In the genomic region with DNA sequence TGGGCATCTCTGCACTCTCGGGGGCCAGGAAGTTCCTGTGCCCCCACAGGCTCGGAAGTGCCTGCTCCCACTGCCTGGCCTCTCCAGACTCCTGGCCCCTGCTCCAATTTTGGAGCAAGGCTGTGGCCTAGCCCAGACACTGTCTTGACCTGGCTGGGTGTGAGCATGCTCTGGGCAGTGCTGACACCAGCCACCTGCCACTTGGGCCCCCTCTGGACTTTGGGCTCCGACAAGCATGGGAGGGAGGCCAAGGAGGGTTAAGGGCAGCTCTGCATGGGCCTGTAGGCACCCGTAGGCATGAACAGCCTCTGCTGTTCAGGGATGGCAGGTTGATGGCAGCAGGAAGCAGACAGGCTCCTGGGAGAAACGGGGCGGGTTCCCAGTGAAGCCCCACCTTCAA, we compare ENCODE assay signal across 18 cellular contexts. TPM values are rescaled to one million over a fixed set of nuclear protein-coding genes. Genes with fewer than 3 reads are reported as not detected.
DNase-seq lines count a peak whose midpoint lies in the region; ATAC-seq, FAIRE-seq and TF ChIP-seq lines count a peak whose summit lies in the region.
"Had no signal": no experiment of that assay in that cellular context is flagged by ENCODE, and none has a peak within 500 bp of the region (broad histone marks: within the 10 kb centered on the region; RNA-seq: fewer than 3 reads in every experiment).

No MANE protein-coding gene starts in this region.

- in situ Hi-C loops in IMR-90 (cut with MboI; ENCODE audit: low sequenced_read_pairs) = no loop called here
- in situ Hi-C loops in HepG2 (cut with HindIII; ENCODE audit: extremely low pct_ligation_motif_present, low pct_unique_long_range_greater_than_20kb) = no loop called here
- in situ Hi-C loops in gastrocnemius medialis (cut with MboI; ENCODE audit: low sequenced_read_pairs in 4 of 4) = no loop called here

- no peak overlapping the region for H2BK12ac ChIP-seq in trophoblast cell (ENCODE audit: low read length)

- H4K91ac ChIP-seq in IMR-90 (ENCODE audit: insufficient read depth, low read depth, low read length) = no peak overlapping the region
- H4K91ac ChIP-seq in trophoblast cell (ENCODE audit: low read depth, low read length) = no peak overlapping the region

- H3K79me2 ChIP-seq in HepG2 (ENCODE audit: insufficient read depth, low read length) (no peaks in the 10 kb centered on the region), trophoblast cell (ENCODE audit: control insufficient read depth, insufficient read depth, low read length, poor library complexity) (no peaks in the 10 kb centered on the region)

- no peak overlapping the region for H3K4me2 ChIP-seq in IMR-90 (ENCODE audit: low read depth, low read length)
- H3K4me2 ChIP-seq in HepG2 (ENCODE audit: low read depth, low read length) = peak overlapping the region; percentile 8
- H3K4me2 ChIP-seq in trophoblast cell (ENCODE audit: low read length) = no peak overlapping the region
- H3K4me2 ChIP-seq: GM23338 had no signal

- DNase-seq in IMR-90 = no peak
- no peak for DNase-seq in HepG2 (ENCODE audit: low spot score)
- no peak for DNase-seq in trophoblast cell
- no peak for DNase-seq in stomach
- DNase-seq in gastrocnemius medialis = no peak
- DNase-seq in effector CD4-positive, alpha-beta T cell = no peak
- DNase-seq: C1 segment of cervical spinal cord; Calu3; CD4-positive, alpha-beta memory T cell; COR-L47; DMS53; DMS79 treated with DMSO at 0.1 percent for 48 hours; H9 had no signal

- H3K4ac ChIP-seq in IMR-90 (ENCODE audit: low read depth, low read length) (no peak overlapping the region), trophoblast cell (ENCODE audit: low read depth, low read length) (no peak overlapping the region)

- H2BK15ac ChIP-seq in IMR-90 (ENCODE audit: low read depth, low read length) = no peak overlapping the region

- H3K27ac ChIP-seq in IMR-90 (ENCODE audit: insufficient read depth, low read length) = no peak overlapping the region
- no peak overlapping the region for H3K27ac ChIP-seq in HepG2 (ENCODE audit: extremely low read length, insufficient read depth, low read length)
- H3K27ac ChIP-seq in trophoblast cell (ENCODE audit: low read depth, low read length) = no peak overlapping the region
- H3K27ac ChIP-seq in stomach = no peak overlapping the region
- no peak overlapping the region for H3K27ac ChIP-seq in gastrocnemius medialis

- TF ChIP-seq CTCF in IMR-90 (conservative IDR thresholded peaks at IDR 0.05; ENCODE audit: low read depth, low read length) = no peak
- TF ChIP-seq CTCF in HepG2 (CRISPR knock-in tag; IDR thresholded peaks at IDR 0.05) = no peak
- no peak for TF ChIP-seq CTCF in stomach (IDR thresholded peaks at IDR 0.05)
- TF ChIP-seq CTCF in gastrocnemius medialis (IDR thresholded peaks at IDR 0.05 in 4 of 5, conservative IDR thresholded peaks at IDR 0.05 in 1 of 5) = no peak

- no peak overlapping the region for H2BK5ac ChIP-seq in IMR-90 (ENCODE audit: low read depth, low read length, poor library complexity, severe bottlenecking)
- no peak overlapping the region for H2BK5ac ChIP-seq in trophoblast cell (ENCODE audit: low read depth, low read length, poor library complexity)

- WGBS in IMR-90 (ENCODE audit: extremely low coverage in 2 of 2, insufficient read length in 1 of 2), 2 experiments = 70% methylated on average over 2 of the region's 6 CpGs; no CpG with 5 or more reads in 1 of the 2 experiments
- 63% methylated on average over 4 of the region's 6 CpGs for WGBS in HepG2 (ENCODE audit: low lambda C conversion rate)
- WGBS in trophoblast cell (ENCODE audit: extremely low coverage, insufficient coverage, insufficient read length) = no CpG with 5 or more reads among the region's 6 CpGs
- WGBS in stomach, 5 donors = 89 to 100% (median 94%) methylated on average over 3 to 6 of the region's 6 CpGs

- H2BK20ac ChIP-seq in IMR-90 (ENCODE audit: low read depth, low read length) = no peak overlapping the region

- H3K27me3 ChIP-seq in IMR-90 (ENCODE audit: control insufficient read depth, insufficient read depth, low read length) = no peaks in the 10 kb centered on the region
- no peaks in the 10 kb centered on the region for H3K27me3 ChIP-seq in HepG2 (ENCODE audit: control insufficient read depth in 1 of 2, insufficient read depth in 2 of 2, low read length in 2 of 2)
- no peaks in the 10 kb centered on the region for H3K27me3 ChIP-seq in trophoblast cell (ENCODE audit: insufficient read depth, low read length)
- H3K27me3 ChIP-seq in stomach = no peaks in the 10 kb centered on the region
- no peaks in the 10 kb centered on the region for H3K27me3 ChIP-seq in gastrocnemius medialis

- H2AK5ac ChIP-seq in IMR-90 (ENCODE audit: low read depth, low read length) = no peak overlapping the region
- no peak overlapping the region for H2AK5ac ChIP-seq in trophoblast cell (ENCODE audit: low read length)

- CTCF ChIA-PET in IMR-90 (lab: Yijun Ruan, JAX) (no interaction called here), HepG2 (lab: Yijun Ruan, JAX; ENCODE audit: low intra/inter-chr PET ratio, low total read pairs) (no interaction called here)

- H3K9me3 ChIP-seq in IMR-90 (ENCODE audit: control insufficient read depth, insufficient read depth, low read length) (no peaks in the 10 kb centered on the region), HepG2 (ENCODE audit: low read length) (no peaks in the 10 kb centered on the region), trophoblast cell (ENCODE audit: insufficient read depth, low read depth, low read length) (peaks cover 6% of the 10 kb centered on the region), stomach (no peaks in the 10 kb centered on the region), gastrocnemius medialis (no peaks in the 10 kb centered on the region)

- no peak overlapping the region for H4K12ac ChIP-seq in trophoblast cell (ENCODE audit: low read depth, low read length)

- no peak for TF ChIP-seq EP300 in HepG2 (IDR thresholded peaks at IDR 0.05; ENCODE audit: low read depth in 2 of 2, low read length in 2 of 2)
- TF ChIP-seq EP300 in HepG2 (CRISPR knock-in tag; IDR thresholded peaks at IDR 0.05; ENCODE audit: borderline replicate concordance) = no peak
- TF ChIP-seq EP300 in stomach (IDR thresholded peaks at IDR 0.05) = no peak

- TF ChIP-seq POLR2A in IMR-90 (IDR thresholded peaks at IDR 0.05; ENCODE audit: low read depth, low read length) = no peak
- TF ChIP-seq POLR2A in HepG2 (IDR thresholded peaks at IDR 0.05; ENCODE audit: insufficient read depth in 1 of 2, low read depth in 2 of 2, low read length in 2 of 2) = no peak
- TF ChIP-seq POLR2A in stomach (IDR thresholded peaks at IDR 0.05) = no peak
- no peak for TF ChIP-seq POLR2A in gastrocnemius medialis (IDR thresholded peaks at IDR 0.05)

- ATAC-seq in IMR-90 (ENCODE audit: low read depth) (no peak), HepG2 (peak; percentile 84), gastrocnemius medialis (no peak)
- ATAC-seq: GM23338, HCT116 had no signal

- no peak overlapping the region for H3K56ac ChIP-seq in IMR-90 (ENCODE audit: extremely low read depth, insufficient read depth, low read length)

- no peak for TF ChIP-seq RAD21 in IMR-90 (IDR thresholded peaks at IDR 0.05; ENCODE audit: low read length)
- TF ChIP-seq RAD21 in HepG2 (CRISPR knock-in tag; IDR thresholded peaks at IDR 0.05) = no peak

- FAIRE-seq in HepG2 (lab: Jason Lieb, UNC) = no peak
- FAIRE-seq: G401.6, GM12892, GM19239 had no signal

- peaks cover 2% of the 10 kb centered on the region; the same call in 1 of the 2 replicates for H3K4me1 ChIP-seq in IMR-90 (ENCODE audit: control insufficient read depth, insufficient read depth, low read length)
- H3K4me1 ChIP-seq in HepG2 (ENCODE audit: insufficient read depth, low read length) = no peaks in the 10 kb centered on the region
- H3K4me1 ChIP-seq in trophoblast cell (ENCODE audit: control insufficient read depth in 1 of 2, insufficient read depth in 2 of 2, low read length in 2 of 2) = no peaks in the 10 kb centered on the region
- no peaks in the 10 kb centered on the region for H3K4me1 ChIP-seq in stomach
- no peaks in the 10 kb centered on the region for H3K4me1 ChIP-seq in gastrocnemius medialis

- H3K14ac ChIP-seq in IMR-90 (replicated peaks; ENCODE audit: low read depth, low read length) (no peak overlapping the region), trophoblast cell (ENCODE audit: low read length) (no peak overlapping the region)

- no peak overlapping the region for H4K5ac ChIP-seq in IMR-90 (ENCODE audit: low read depth, low read length)

- POLR2A ChIA-PET in IMR-90 (lab: Charles Lee; ENCODE audit: unreplicated experiment) (no interaction called here), HepG2 (lab: Yijun Ruan, JAX) (no interaction called here)

- dilution Hi-C loops in IMR-90 (cut with HindIII; ENCODE audit: low sequenced_read_pairs, unreplicated experiment) = loop anchor here (25.0 kb wide), 1 partner anchor 105 kb away; no protein-coding TSS in a partner anchor

- no peaks in the 10 kb centered on the region for H3K79me1 ChIP-seq in IMR-90 (ENCODE audit: low read depth in 1 of 2, low read length in 2 of 2)
- no peaks in the 10 kb centered on the region for H3K79me1 ChIP-seq in trophoblast cell (ENCODE audit: low read length)

- peak overlapping the region; percentile 47 for H2AFZ ChIP-seq in IMR-90 (replicated peaks; ENCODE audit: low read length, poor library complexity)
- no peak overlapping the region for H2AFZ ChIP-seq in HepG2 (ENCODE audit: low read length)
- H2AFZ ChIP-seq in trophoblast cell (ENCODE audit: insufficient read depth, low read length, poor library complexity) = no peak overlapping the region
- H2AFZ ChIP-seq: GM23338 had no signal

- intact Hi-C loops in IMR-90 (cut with micrococcal nuclease) = no loop called here
- intact Hi-C loops in HepG2 (cut with micrococcal nuclease; ENCODE audit: unreplicated experiment) = no loop called here
- intact Hi-C loops in stomach (cut with DNase I; ENCODE audit: low total_unique reads) = no loop called here
- intact Hi-C loops in gastrocnemius medialis (cut with DNase I; ENCODE audit: low total_unique reads) = no loop called here

- H4K8ac ChIP-seq in IMR-90 (ENCODE audit: low read depth in 2 of 2, low read length in 2 of 2) (no peak overlapping the region), trophoblast cell (ENCODE audit: low read depth, low read length) (no peak overlapping the region)

- no peak overlapping the region for H3K9ac ChIP-seq in IMR-90 (ENCODE audit: low read depth, low read length)
- H3K9ac ChIP-seq in HepG2 (ENCODE audit: insufficient read depth, low read depth, low read length) = no peak overlapping the region
- H3K9ac ChIP-seq in trophoblast cell (ENCODE audit: low read length) = no peak overlapping the region

- no TSS peak for BruUV-seq in IMR-90 (replicated peaks; lab: Mats Ljungman, UMichigan)
- no TSS peak for BruUV-seq in HepG2 (replicated peaks; lab: Mats Ljungman, UMichigan)

- H2AK9ac ChIP-seq in IMR-90 (replicated peaks; ENCODE audit: low read depth, low read length, poor library complexity) = no peak overlapping the region

- H3K9me1 ChIP-seq in IMR-90 (ENCODE audit: insufficient read depth, low read length) = no peaks in the 10 kb centered on the region

- H2BK120ac ChIP-seq in IMR-90 (ENCODE audit: low read depth, low read length) = no peak overlapping the region
- no peak overlapping the region for H2BK120ac ChIP-seq in trophoblast cell (ENCODE audit: insufficient read depth, low read length, poor library complexity)

- H3K36me3 ChIP-seq in IMR-90 (ENCODE audit: control insufficient read depth, insufficient read depth, low read length) = no peaks in the 10 kb centered on the region
- H3K36me3 ChIP-seq in HepG2 (replicated peaks in 1 of 2; ENCODE audit: control insufficient read depth in 1 of 2, insufficient read depth in 2 of 2, low read length in 2 of 2) = no peaks in the 10 kb centered on the region
- H3K36me3 ChIP-seq in trophoblast cell (ENCODE audit: control insufficient read depth in 1 of 2, insufficient read depth in 2 of 2, low read length in 2 of 2) = no peaks in the 10 kb centered on the region
- no peaks in the 10 kb centered on the region for H3K36me3 ChIP-seq in stomach
- H3K36me3 ChIP-seq in gastrocnemius medialis = no peaks in the 10 kb centered on the region

- H4K20me1 ChIP-seq in IMR-90 (ENCODE audit: insufficient read depth, low read length) = no peaks in the 10 kb centered on the region
- H4K20me1 ChIP-seq in HepG2 (ENCODE audit: insufficient read depth, low read length) = no peaks in the 10 kb centered on the region

- H3K23ac ChIP-seq in IMR-90 (ENCODE audit: low read depth, low read length) = no peak overlapping the region
- H3K23ac ChIP-seq in trophoblast cell (ENCODE audit: low read length) = no peak overlapping the region

- H3K4me3 ChIP-seq in IMR-90 (ENCODE audit: insufficient read depth, low read depth, low read length) = no peak overlapping the region
- H3K4me3 ChIP-seq in HepG2 (replicated peaks in 1 of 3; ENCODE audit: insufficient read depth in 1 of 3, low read depth in 2 of 3, low read length in 3 of 3) = no peak overlapping the region; a peak in 1 of 6 replicates
- H3K4me3 ChIP-seq in trophoblast cell (ENCODE audit: low read depth, low read length) = peak overlapping the region; percentile 6
- no peak overlapping the region for H3K4me3 ChIP-seq in stomach
- no peak overlapping the region for H3K4me3 ChIP-seq in gastrocnemius medialis
- H3K4me3 ChIP-seq: GM23338 had no signal

- H3K18ac ChIP-seq in IMR-90 (ENCODE audit: low read depth, low read length) (no peak overlapping the region), trophoblast cell (ENCODE audit: low read length) (no peak overlapping the region)

RNA-seq across cellular contexts. Expression of gene RBM26, which starts 26.0 kb away (rescaled TPM):
- total RNA-seq in IMR-90 (2012; rRNA removed) (17.6 and 26.1 TPM in 2 replicates), HepG2 (2016; rRNA removed; fragmentation: Illumina TruSeq; extraction: Trizol) (28.6 and 34.4 TPM in 2 replicates), stomach (10 to 100 TPM; 14.8 to 76.9 (median 40.6) TPM), gastrocnemius medialis (10 to 100 TPM; 14.9 to 44.8 (median 23.1) TPM)
- polyA plus RNA-seq in IMR-90 (2012; rRNA removed) (16.4 and 18.1 TPM in 2 replicates), HepG2 (2011; rRNA removed) (16.1 and 19.4 TPM in 2 replicates), stomach (10 to 100 TPM in 1 of 3 donors, 1 to 10 TPM in 2; 6.1 to 21.8 (median 7.8) TPM)
- polyA plus RNA-seq in IMR-90 (2012; cell fraction: cytosol; rRNA removed) = 3.7 and 5.6 TPM in 2 replicates
- 11.8 and 59.3 TPM in 2 replicates for polyA plus RNA-seq in IMR-90 (2012; cell fraction: nucleus; rRNA removed; ENCODE audit: low replicate concordance)
- 8.0 and 10.1 TPM in 2 replicates for total RNA-seq in HepG2 (2016; cell fraction: cytosol; rRNA removed; fragmentation: Illumina TruSeq; extraction: Trizol; ENCODE audit: low read depth)
- 25.2 and 36.1 TPM in 2 replicates for total RNA-seq in HepG2 (2016; cell fraction: insoluble cytoplasmic fraction; rRNA removed; fragmentation: Illumina TruSeq; extraction: Trizol)
- total RNA-seq in HepG2 (2016; cell fraction: membrane; rRNA removed; fragmentation: Illumina TruSeq; extraction: Trizol) = 12.0 and 13.4 TPM in 2 replicates
- total RNA-seq in HepG2 (2016; cell fraction: nucleus; rRNA removed; fragmentation: Illumina TruSeq; extraction: Trizol) = 75.3 and 77.9 TPM in 2 replicates
- polyA plus RNA-seq in HepG2 (2011; cell fraction: cytosol; rRNA removed) = 4.3 and 5.8 TPM in 2 replicates
- polyA plus RNA-seq in HepG2 (2011; cell fraction: nucleus; rRNA removed) = 40.1 and 43.2 TPM in 2 replicates
- 18.6 and 26.4 TPM in 2 replicates for polyA plus RNA-seq in HepG2 (2012)
- 0.87 and 1.1 TPM in 2 replicates for polyA plus RNA-seq in HepG2 (2016; cell fraction: cytosol; fragmentation: Illumina TruSeq; extraction: Trizol; ENCODE audit: low read depth)
- 26.2 and 29.3 TPM in 2 replicates for polyA plus RNA-seq in HepG2 (2016; cell fraction: insoluble cytoplasmic fraction; fragmentation: Illumina TruSeq; extraction: Trizol; ENCODE audit: low read depth)
- 2.9 and 3.1 TPM in 2 replicates for polyA plus RNA-seq in HepG2 (2016; cell fraction: membrane; fragmentation: Illumina TruSeq; extraction: Trizol; ENCODE audit: low read depth)
- polyA plus RNA-seq in HepG2 (2016; cell fraction: nucleus; fragmentation: Illumina TruSeq; extraction: Trizol; ENCODE audit: insufficient read depth, low read depth) = 91.7 and 94.4 TPM in 2 replicates
- polyA minus RNA-seq in HepG2 (2011; rRNA and poly(A)+ RNA removed; ENCODE audit: low replicate concordance) = 23.1 and 34.2 TPM in 2 replicates
- polyA minus RNA-seq in HepG2 (2011; cell fraction: cytosol; rRNA and poly(A)+ RNA removed) = 9.2 and 9.8 TPM in 2 replicates
- polyA minus RNA-seq in HepG2 (2011; cell fraction: nucleus; rRNA and poly(A)+ RNA removed) = 111 and 119 TPM in 2 replicates
- 32.7 and 33.0 TPM in 2 replicates for polyA plus RNA-seq in trophoblast cell (2013)

RNA-seq across cellular contexts. Expression of gene NDFIP2, which starts 48.9 kb away (rescaled TPM):
- total RNA-seq in IMR-90 (2012; rRNA removed) (25.8 and 48.9 TPM in 2 replicates), HepG2 (2016; rRNA removed; fragmentation: Illumina TruSeq; extraction: Trizol) (32.0 and 32.6 TPM in 2 replicates), stomach (10 to 100 TPM in 3 of 5 donors, 1 to 10 TPM in 2; 2.9 to 56.5 (median 25.5) TPM), gastrocnemius medialis (10 to 100 TPM; 21.8 to 47.8 (median 31.9) TPM)
- polyA plus RNA-seq in IMR-90 (2012; rRNA removed) (23.1 and 23.8 TPM in 2 replicates), HepG2 (2011; rRNA removed) (22.8 and 23.2 TPM in 2 replicates), stomach (10 to 100 TPM; 11.7 to 17.0 (median 12.4) TPM)
- polyA plus RNA-seq in IMR-90 (2012; cell fraction: cytosol; rRNA removed) = 8.0 and 9.4 TPM in 2 replicates
- polyA plus RNA-seq in IMR-90 (2012; cell fraction: nucleus; rRNA removed; ENCODE audit: low replicate concordance) = 3.8 and 9.2 TPM in 2 replicates
- 5.4 and 6.5 TPM in 2 replicates for total RNA-seq in HepG2 (2016; cell fraction: cytosol; rRNA removed; fragmentation: Illumina TruSeq; extraction: Trizol; ENCODE audit: low read depth)
- 32.5 and 33.8 TPM in 2 replicates for total RNA-seq in HepG2 (2016; cell fraction: insoluble cytoplasmic fraction; rRNA removed; fragmentation: Illumina TruSeq; extraction: Trizol)
- total RNA-seq in HepG2 (2016; cell fraction: membrane; rRNA removed; fragmentation: Illumina TruSeq; extraction: Trizol) = 11.7 and 12.3 TPM in 2 replicates
- total RNA-seq in HepG2 (2016; cell fraction: nucleus; rRNA removed; fragmentation: Illumina TruSeq; extraction: Trizol) = 28.6 and 29.3 TPM in 2 replicates
- 11.6 and 13.3 TPM in 2 replicates for polyA plus RNA-seq in HepG2 (2011; cell fraction: cytosol; rRNA removed)
- 5.7 and 6.8 TPM in 2 replicates for polyA plus RNA-seq in HepG2 (2011; cell fraction: nucleus; rRNA removed)
- 19.8 and 27.5 TPM in 2 replicates for polyA plus RNA-seq in HepG2 (2012)
- 4.3 and 5.2 TPM in 2 replicates for polyA plus RNA-seq in HepG2 (2016; cell fraction: cytosol; fragmentation: Illumina TruSeq; extraction: Trizol; ENCODE audit: low read depth)
- 27.0 and 28.4 TPM in 2 replicates for polyA plus RNA-seq in HepG2 (2016; cell fraction: insoluble cytoplasmic fraction; fragmentation: Illumina TruSeq; extraction: Trizol; ENCODE audit: low read depth)
- polyA plus RNA-seq in HepG2 (2016; cell fraction: membrane; fragmentation: Illumina TruSeq; extraction: Trizol; ENCODE audit: low read depth) = 9.5 TPM in 2 replicates
- 31.9 and 33.1 TPM in 2 replicates for polyA plus RNA-seq in HepG2 (2016; cell fraction: nucleus; fragmentation: Illumina TruSeq; extraction: Trizol; ENCODE audit: insufficient read depth, low read depth)
- polyA minus RNA-seq in HepG2 (2011; rRNA and poly(A)+ RNA removed; ENCODE audit: low replicate concordance) = 26.2 and 77.2 TPM in 2 replicates
- polyA minus RNA-seq in HepG2 (2011; cell fraction: cytosol; rRNA and poly(A)+ RNA removed) = 21.9 and 24.7 TPM in 2 replicates
- polyA minus RNA-seq in HepG2 (2011; cell fraction: nucleus; rRNA and poly(A)+ RNA removed) = 20.2 and 23.6 TPM in 2 replicates
- 58.6 and 65.6 TPM in 2 replicates for polyA plus RNA-seq in trophoblast cell (2013)
